In the genomic region with DNA sequence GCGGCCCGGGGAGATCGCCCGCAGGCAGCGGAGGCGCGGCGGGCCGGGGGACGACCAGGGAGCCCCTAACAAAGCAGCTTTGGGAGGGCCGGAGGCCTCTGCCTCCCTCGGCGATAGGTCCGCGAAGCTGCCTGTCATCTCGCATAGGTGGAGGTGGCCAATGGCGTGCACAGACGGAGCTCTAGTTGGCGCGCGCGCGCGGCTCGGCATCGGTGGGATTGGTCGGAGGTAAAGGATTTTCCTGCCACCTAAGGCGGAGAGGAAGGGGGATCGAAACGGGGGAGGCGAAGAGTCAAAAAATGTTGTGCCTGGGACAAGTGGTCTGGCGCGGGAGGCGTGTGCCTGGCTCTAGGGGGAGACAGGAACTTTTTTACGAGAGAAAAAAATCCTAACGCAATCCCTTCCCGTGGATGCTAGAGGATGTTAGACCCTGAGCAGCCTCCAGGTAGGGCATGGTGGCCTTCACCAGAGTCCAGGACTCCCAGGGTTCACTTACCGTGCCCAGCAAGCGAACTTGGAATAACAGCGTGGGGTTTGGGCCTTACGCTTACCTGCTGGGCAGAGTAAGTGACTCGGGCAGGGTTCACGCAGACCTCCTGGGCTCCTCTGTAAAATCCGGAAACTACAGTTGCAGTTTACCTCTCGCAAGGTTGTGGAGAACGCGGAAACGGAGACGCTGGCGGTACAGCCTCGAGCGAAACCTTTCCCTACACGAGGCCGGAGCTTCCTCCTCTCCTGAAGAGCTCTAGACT, we compare ENCODE assay signal across 1 cellular context.
TF ChIP-seq lines count a peak whose summit lies in the region.

No MANE protein-coding gene starts in this region.

TF ChIP-seq in H1, 55 proteins besides CTCF, POLR2A, EP300 and RAD21 (continued from another document):
- TF ChIP-seq KDM1A (IDR thresholded peaks at IDR 0.05; ENCODE audit: borderline replicate concordance, low read length) (no peak), CHD2 (IDR thresholded peaks at IDR 0.05; ENCODE audit: low read length) (peak; percentile 84), NRF1 (IDR thresholded peaks at IDR 0.05; ENCODE audit: low read depth, low read length) (peak; percentile 19; the same call in 1 of the 2 replicates), SIRT6 (IDR thresholded peaks at IDR 0.05; ENCODE audit: low read length) (no peak), TBP (IDR thresholded peaks at IDR 0.05; ENCODE audit: low read depth, low read length) (peak; percentile 77), SUZ12 (IDR thresholded peaks at IDR 0.05; ENCODE audit: low read length) (no peak), GABPA (IDR thresholded peaks at IDR 0.05; ENCODE audit: borderline replicate concordance, insufficient read depth, low read length) (no peak), FOSL1 (IDR thresholded peaks at IDR 0.05; ENCODE audit: insufficient read depth, low read depth, low read length) (no peak), CBX8 (IDR thresholded peaks at IDR 0.05; ENCODE audit: borderline replicate concordance, low read depth, low read length) (no peak), CHD1 (IDR thresholded peaks at IDR 0.05; ENCODE audit: low read depth, low read length) (no peak), TCF12 (IDR thresholded peaks at IDR 0.05; ENCODE audit: low read depth, low read length) (no peak), SP1 (IDR thresholded peaks at IDR 0.05; ENCODE audit: low read depth, low read length) (peak; percentile 91), HDAC2 (IDR thresholded peaks at IDR 0.05; ENCODE audit: borderline replicate concordance in 1 of 2, low read depth in 2 of 2, low read length in 2 of 2) (0 out of 4 replicates have a peak, but pooled peaks of 1 of the 2 experiments have one; percentile 21), BACH1 (IDR thresholded peaks at IDR 0.05; ENCODE audit: low read length) (peak; percentile 45; the same call in 1 of the 2 replicates), SP4 (IDR thresholded peaks at IDR 0.05; ENCODE audit: low read length) (no peak), RBBP5 (IDR thresholded peaks at IDR 0.05; ENCODE audit: borderline replicate concordance, low read depth, low read length) (no peak), TAF7 (optimal IDR thresholded peaks at IDR 0.05; ENCODE audit: borderline replicate concordance, low read depth, low read length) (peak; percentile 25), KDM4A (IDR thresholded peaks at IDR 0.05; ENCODE audit: low read depth, low read length, severe bottlenecking) (peak; percentile 12), MAFK (IDR thresholded peaks at IDR 0.05; ENCODE audit: low read depth, low read length) (no peak), TAF1 (IDR thresholded peaks at IDR 0.05; ENCODE audit: low read depth, low read length) (peak; percentile 76), PHF8 (conservative IDR thresholded peaks at IDR 0.05; ENCODE audit: low read depth, low read length) (peak; percentile 60; the same call in 1 of the 2 replicates), POU5F1 (IDR thresholded peaks at IDR 0.05; ENCODE audit: low read depth, low read length) (no peak), JUND (IDR thresholded peaks at IDR 0.05; ENCODE audit: low read length) (no peak), CEBPB (IDR thresholded peaks at IDR 0.05; ENCODE audit: low read depth, low read length) (no peak), KDM5A (IDR thresholded peaks at IDR 0.05; ENCODE audit: low read length) (no peak), ZNF274 (IDR thresholded peaks at IDR 0.05; ENCODE audit: borderline replicate concordance, extremely low read depth, low read length) (no peak), MAX (IDR thresholded peaks at IDR 0.05) (peak; percentile 63), SP2 (IDR thresholded peaks at IDR 0.05; ENCODE audit: low read length) (peak; percentile 70), CBX5 (IDR thresholded peaks at IDR 0.05; ENCODE audit: low read depth, low read length) (no peak), POLR2AphosphoS5 (IDR thresholded peaks at IDR 0.05; ENCODE audit: low read depth, low read length) (peak; percentile 82), ATF2 (IDR thresholded peaks at IDR 0.05; ENCODE audit: low read length) (no peak), CREB1 (IDR thresholded peaks at IDR 0.05) (peak; percentile 7; the same call in 1 of the 2 replicates), SIN3A (conservative IDR thresholded peaks at IDR 0.05 in 1 of 2, IDR thresholded peaks at IDR 0.05 in 1 of 2; ENCODE audit: low read depth in 1 of 2, low read length in 2 of 2) (peak in 1 of 2 experiments; percentile 12; a peak in 1 of 4 replicates), YY1 (IDR thresholded peaks at IDR 0.05; ENCODE audit: low read depth, low read length) (0 out of 2 replicates have a peak, but pooled peaks have one; percentile 7)
- TF ChIP-seq, protein P1, sequence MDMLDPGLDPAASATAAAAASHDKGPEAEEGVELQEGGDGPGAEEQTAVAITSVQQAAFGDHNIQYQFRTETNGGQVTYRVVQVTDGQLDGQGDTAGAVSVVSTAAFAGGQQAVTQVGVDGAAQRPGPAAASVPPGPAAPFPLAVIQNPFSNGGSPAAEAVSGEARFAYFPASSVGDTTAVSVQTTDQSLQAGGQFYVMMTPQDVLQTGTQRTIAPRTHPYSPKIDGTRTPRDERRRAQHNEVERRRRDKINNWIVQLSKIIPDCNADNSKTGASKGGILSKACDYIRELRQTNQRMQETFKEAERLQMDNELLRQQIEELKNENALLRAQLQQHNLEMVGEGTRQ (IDR thresholded peaks at IDR 0.05; ENCODE audit: low read length), result no peak
- TF ChIP-seq, protein P2, sequence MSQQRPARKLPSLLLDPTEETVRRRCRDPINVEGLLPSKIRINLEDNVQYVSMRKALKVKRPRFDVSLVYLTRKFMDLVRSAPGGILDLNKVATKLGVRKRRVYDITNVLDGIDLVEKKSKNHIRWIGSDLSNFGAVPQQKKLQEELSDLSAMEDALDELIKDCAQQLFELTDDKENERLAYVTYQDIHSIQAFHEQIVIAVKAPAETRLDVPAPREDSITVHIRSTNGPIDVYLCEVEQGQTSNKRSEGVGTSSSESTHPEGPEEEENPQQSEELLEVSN (IDR thresholded peaks at IDR 0.05), result peak; percentile 87
